1 cellular context compared by ENCODE assay signal in genomic region chr4:110850461-110851447, GRCh38.
TF ChIP-seq lines count a peak whose summit lies in the region.

No MANE protein-coding gene starts in this region.

TF ChIP-seq in GM23338, 12 proteins besides CTCF, POLR2A, EP300 and RAD21 (continued from another document):
- TF ChIP-seq ZNF462 (CRISPR knock-in tag; IDR thresholded peaks at IDR 0.05), result no peak
- no peak for TF ChIP-seq STAT1 (IDR thresholded peaks at IDR 0.05; ENCODE audit: unreplicated experiment)
- TF ChIP-seq ETS1 (IDR thresholded peaks at IDR 0.05), result no peak
- TF ChIP-seq EZH2 (IDR thresholded peaks at IDR 0.05; ENCODE audit: low read depth, unreplicated experiment), result no peak
- no peak for TF ChIP-seq ZNF331 (CRISPR knock-in tag; IDR thresholded peaks at IDR 0.05; ENCODE audit: low read depth)
- no peak for TF ChIP-seq ZNF114 (CRISPR knock-in tag; IDR thresholded peaks at IDR 0.05)
- TF ChIP-seq EZH2phosphoT487 (IDR thresholded peaks at IDR 0.05; ENCODE audit: unreplicated experiment), result no peak
- no peak for TF ChIP-seq CREB1 (CRISPR knock-in tag; IDR thresholded peaks at IDR 0.05; ENCODE audit: low read depth)
